1 cellular context compared by ENCODE assay signal in the genomic region with DNA sequence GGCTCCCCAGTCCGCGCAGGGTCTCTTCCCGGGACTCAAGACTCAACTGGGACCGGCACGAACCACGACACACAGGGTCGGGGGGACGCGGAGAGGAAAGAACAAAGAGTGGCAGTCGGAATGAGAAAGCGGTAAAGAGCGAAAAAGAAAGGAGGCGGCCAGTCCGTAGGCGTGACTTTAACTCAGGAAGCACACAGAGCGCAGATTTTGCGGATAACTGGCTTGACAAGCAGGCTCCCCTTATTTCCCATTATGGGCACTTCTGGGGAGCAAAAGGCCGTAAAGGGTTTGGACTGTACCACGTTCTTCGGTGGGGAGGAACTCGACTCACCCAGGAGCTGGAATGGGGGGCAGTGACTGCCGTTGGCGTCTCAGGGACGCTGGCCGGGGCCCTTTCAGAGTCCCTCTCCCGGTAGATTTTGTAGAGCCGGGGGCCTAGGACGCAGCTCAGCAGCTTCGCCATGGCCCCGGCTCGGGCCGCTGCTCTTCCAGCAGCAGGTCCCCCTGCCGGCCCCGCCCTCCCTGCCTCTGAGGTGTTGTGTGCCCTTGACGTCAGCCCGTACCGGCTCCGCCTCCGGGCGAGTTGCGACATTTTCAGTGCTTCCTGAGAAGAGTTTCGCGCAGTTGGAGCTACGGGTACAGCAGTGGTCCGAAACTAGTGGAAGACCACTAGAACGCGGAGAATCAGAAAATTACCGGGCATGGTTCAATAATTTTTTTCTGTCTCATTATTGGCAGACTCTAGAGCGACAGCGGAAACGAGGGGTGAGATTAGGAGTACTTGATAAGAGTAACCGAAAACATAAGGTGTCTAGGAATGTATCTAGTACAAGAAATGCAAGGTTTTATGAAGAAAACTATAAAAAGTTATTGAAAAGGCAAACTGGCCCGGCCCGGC.
TF ChIP-seq lines count a peak whose summit lies in the region.

A gene (minus strand): TSS at position 506 of the 898 bp plus-strand sequence. CDS start 43 bp downstream, at position 463.

TF ChIP-seq in HEK293, 187 proteins besides CTCF, POLR2A, EP300 and RAD21 (continued from another document):
- TF ChIP-seq, protein P1, sequence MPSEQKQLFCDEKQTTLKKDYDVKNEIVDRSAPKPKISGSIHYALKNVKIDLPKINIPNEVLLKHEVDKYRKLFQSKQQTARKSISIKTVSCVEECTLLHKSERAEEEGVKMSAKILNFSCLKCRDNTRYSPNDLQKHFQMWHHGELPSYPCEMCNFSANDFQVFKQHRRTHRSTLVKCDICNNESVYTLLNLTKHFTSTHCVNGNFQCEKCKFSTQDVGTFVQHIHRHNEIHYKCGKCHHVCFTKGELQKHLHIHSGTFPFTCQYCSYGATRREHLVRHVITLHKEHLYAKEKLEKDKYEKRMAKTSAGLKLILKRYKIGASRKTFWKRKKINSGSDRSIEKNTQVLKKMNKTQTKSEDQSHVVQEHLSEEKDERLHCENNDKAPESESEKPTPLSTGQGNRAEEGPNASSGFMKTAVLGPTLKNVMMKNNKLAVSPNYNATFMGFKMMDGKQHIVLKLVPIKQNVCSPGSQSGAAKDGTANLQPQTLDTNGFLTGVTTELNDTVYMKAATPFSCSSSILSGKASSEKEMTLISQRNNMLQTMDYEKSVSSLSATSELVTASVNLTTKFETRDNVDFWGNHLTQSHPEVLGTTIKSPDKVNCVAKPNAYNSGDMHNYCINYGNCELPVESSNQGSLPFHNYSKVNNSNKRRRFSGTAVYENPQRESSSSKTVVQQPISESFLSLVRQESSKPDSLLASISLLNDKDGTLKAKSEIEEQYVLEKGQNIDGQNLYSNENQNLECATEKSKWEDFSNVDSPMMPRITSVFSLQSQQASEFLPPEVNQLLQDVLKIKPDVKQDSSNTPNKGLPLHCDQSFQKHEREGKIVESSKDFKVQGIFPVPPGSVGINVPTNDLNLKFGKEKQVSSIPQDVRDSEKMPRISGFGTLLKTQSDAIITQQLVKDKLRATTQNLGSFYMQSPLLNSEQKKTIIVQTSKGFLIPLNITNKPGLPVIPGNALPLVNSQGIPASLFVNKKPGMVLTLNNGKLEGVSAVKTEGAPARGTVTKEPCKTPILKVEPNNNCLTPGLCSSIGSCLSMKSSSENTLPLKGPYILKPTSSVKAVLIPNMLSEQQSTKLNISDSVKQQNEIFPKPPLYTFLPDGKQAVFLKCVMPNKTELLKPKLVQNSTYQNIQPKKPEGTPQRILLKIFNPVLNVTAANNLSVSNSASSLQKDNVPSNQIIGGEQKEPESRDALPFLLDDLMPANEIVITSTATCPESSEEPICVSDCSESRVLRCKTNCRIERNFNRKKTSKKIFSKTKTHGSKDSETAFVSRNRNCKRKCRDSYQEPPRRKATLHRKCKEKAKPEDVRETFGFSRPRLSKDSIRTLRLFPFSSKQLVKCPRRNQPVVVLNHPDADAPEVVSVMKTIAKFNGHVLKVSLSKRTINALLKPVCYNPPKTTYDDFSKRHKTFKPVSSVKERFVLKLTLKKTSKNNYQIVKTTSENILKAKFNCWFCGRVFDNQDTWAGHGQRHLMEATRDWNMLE (tag by site-specific recombination; conservative IDR thresholded peaks at IDR 0.05; ENCODE audit: low read depth), result peak; percentile 45; the same call in 1 of the 2 replicates
TF ChIP-seq in HEK293: peak in this region for 50.
